ENCODE assay signal across 21 cellular contexts in the genomic region with DNA sequence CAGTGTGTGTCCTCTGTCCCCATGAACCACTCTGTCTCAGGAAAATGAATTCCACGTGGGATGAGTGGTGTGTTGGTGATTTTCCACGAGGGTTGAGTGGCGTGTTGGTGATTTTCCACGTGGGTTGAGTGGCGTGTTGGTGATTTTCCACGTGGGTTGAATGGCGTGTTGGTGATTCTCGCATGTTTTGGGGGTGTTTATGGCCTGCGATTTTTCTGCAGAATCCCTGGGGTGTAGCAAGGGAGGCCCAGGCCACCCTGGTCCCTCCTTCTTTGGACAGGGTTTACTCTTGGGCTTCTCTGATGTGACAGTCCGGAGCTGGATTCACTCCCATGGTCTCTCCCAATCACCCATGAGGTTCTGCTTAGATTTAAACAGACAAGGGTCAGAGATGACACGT.
"Had no signal": no experiment of that assay in that cellular context is flagged by ENCODE, and none has a peak within 500 bp of the region (broad histone marks: within the 10 kb centered on the region; RNA-seq: fewer than 3 reads in every experiment).

No MANE protein-coding gene starts in this region.

- H3K4me3 ChIP-seq: esophagus squamous epithelium, gastroesophageal sphincter, lung, psoas muscle, testis, tibial nerve had no signal

- H3K27ac Mint-ChIP-seq: dendritic cell treated with granulocyte-macrophage colony-stimulating factor and Interleukin-4, amounts not matched to agents 40 ng/mL and 50 ng/mL, for 4 days; nephron; stimulated activated naive B cell treated with anti-CD40 and anti-IgM and Interleukin-4, amounts not matched to agents 10 μg/mL and 1 μg/mL and 100 μg/mL, for 72 hours had no signal

- H3K36me3 Mint-ChIP-seq: naive B cell had no signal

- ATAC-seq: effector memory CD8-positive, alpha-beta T cell; gastroesophageal sphincter; left cardiac atrium; left ventricle myocardium superior; psoas muscle; sciatic nerve; stimulated activated naive B cell treated with anti-CD40 and anti-IgM and Interleukin-4, amounts not matched to agents 10 μg/mL and 1 μg/mL and 100 μg/mL, for 72 hours had no signal

- H3K9me3 Mint-ChIP-seq: nephron had no signal

- H3K9me3 ChIP-seq: esophagus squamous epithelium, gastroesophageal sphincter, psoas muscle, testis had no signal

- H3K4me3 Mint-ChIP-seq: dendritic cell treated with granulocyte-macrophage colony-stimulating factor and Interleukin-4, amounts not matched to agents 40 ng/mL and 50 ng/mL, for 4 days; effector memory CD8-positive, alpha-beta T cell; nephron; stimulated activated naive B cell treated with anti-CD40 and anti-IgM and Interleukin-4, amounts not matched to agents 10 μg/mL and 1 μg/mL and 100 μg/mL, for 72 hours; stimulated activated naive CD8-positive, alpha-beta T cell treated with anti-CD3 and anti-CD28 coated beads, Interleukin-15, amount 100 ng/mL, for 72 hours had no signal

- H3K36me3 ChIP-seq: esophagus squamous epithelium, gastroesophageal sphincter, tibial nerve had no signal

- H3K27ac ChIP-seq: esophagus squamous epithelium, gastroesophageal sphincter, psoas muscle, testis, tibial nerve had no signal

- DNase-seq: effector memory CD8-positive, alpha-beta T cell; esophagus squamous epithelium; foreskin fibroblast; glutamatergic neuron; left cardiac atrium; left ventricle myocardium superior; mesendoderm; naive B cell; psoas muscle; retina; stimulated activated CD4-positive, alpha-beta T cell treated with anti-CD3 and anti-CD28 coated beads, Interleukin-2, amount 100 ng/mL, for 24 hours; stimulated activated CD4-positive, alpha-beta T cell treated with anti-CD3 and anti-CD28 coated beads, Interleukin-4, amount 100 ng/mL, for 4 hours; stimulated activated naive B cell treated with anti-CD40 and anti-IgM and Interleukin-4, amounts not matched to agents 10 μg/mL and 1 μg/mL and 100 μg/mL, for 72 hours; testis had no signal
